8 cellular contexts compared by ENCODE assay signal in the genomic region with DNA sequence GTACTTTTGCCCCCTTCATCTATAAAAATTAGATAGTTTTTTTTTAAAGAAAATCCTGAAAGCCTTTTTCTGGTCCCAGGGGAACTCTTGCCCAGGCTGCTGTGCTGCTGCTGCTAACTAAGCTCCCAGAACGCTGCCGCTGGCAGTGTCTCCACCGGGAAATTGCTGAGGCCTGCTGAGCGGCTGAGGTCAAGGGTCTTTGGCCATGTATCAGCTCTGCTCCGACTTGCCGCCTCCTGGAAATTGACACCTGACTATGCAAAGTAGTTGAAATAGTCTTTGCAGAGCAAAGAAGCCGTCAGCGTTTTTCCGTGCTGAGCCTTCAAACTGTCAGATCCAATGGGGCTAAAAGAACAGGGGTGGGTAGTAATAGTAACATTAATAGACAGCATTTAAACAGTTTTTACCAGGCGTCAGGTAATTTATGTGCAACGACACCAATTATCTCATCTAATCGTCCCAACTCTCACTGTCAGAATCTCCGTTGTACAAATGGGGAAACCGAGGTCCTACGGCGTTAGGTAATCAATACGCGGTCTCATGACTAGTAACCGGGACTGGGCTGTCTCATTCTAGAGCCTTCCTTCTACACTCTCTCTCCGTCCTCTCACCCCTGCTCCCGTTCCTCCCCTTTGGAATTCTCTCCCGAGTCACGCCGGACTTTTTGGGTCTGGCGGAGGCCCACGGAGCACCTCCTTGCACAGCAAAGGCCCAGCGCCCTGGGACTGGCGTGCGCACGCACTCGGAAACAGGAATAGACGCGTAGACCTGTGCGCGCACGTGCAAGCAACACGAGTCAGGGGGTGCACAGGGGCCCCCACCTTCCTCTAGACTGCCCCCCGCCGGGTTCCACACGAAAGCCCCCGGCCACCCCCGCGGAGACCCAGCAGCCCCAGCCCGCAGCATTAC. TPM values are rescaled to one million over a fixed set of nuclear protein-coding genes. Genes with fewer than 3 reads are reported as not detected.
A peak's percentile ranks its signal among the peaks of the same experiment; 100 is the strongest.
DNase-seq lines count a peak whose midpoint lies in the region; ATAC-seq and TF ChIP-seq lines count a peak whose summit lies in the region.

No MANE protein-coding gene starts in this region.

- H3K79me2 ChIP-seq in hepatocyte: peaks cover 19% of the 10 kb centered on the region

- H2AFZ ChIP-seq in hepatocyte: peak overlapping the region; percentile 93

- H4K20me1 ChIP-seq in hepatocyte (ENCODE audit: insufficient read depth, poor library complexity, severe bottlenecking): no peaks in the 10 kb centered on the region

- no peaks in the 10 kb centered on the region for H3K9me3 ChIP-seq in hepatocyte (ENCODE audit: low read depth)

- DNase-seq in AG09309 (ENCODE audit: low read depth): no peak
- DNase-seq in RKO (ENCODE audit: low spot score): peak; percentile 55
- peak; percentile 64 for DNase-seq in hepatocyte (ENCODE audit: low spot score)
- peak; percentile 38 for DNase-seq in renal cortical epithelial cell (ENCODE audit: low read depth)
- DNase-seq in DMS79 (lab: John Stamatoyannopoulos, UW): no peak

- peak; percentile 62 for ATAC-seq in GM18867 (IDR thresholded peaks at IDR 0.05; ENCODE audit: unreplicated experiment)
- ATAC-seq in HG03095 (IDR thresholded peaks at IDR 0.05; ENCODE audit: unreplicated experiment): peak; percentile 59

- H3K4me1 ChIP-seq in hepatocyte (ENCODE audit: insufficient read depth): peaks cover 10% of the 10 kb centered on the region

- no peaks in the 10 kb centered on the region for H3K36me3 ChIP-seq in hepatocyte (replicated peaks; ENCODE audit: insufficient read depth, low read depth)

- TF ChIP-seq CTCF in AG09309 (IDR thresholded peaks at IDR 0.05; ENCODE audit: control insufficient read depth, insufficient read depth, low read depth, low read length, missing control alignments): no peak
- TF ChIP-seq CTCF in hepatocyte (IDR thresholded peaks at IDR 0.05; ENCODE audit: poor library complexity): no peak

- peak overlapping the region; percentile 88 for H3K4me2 ChIP-seq in hepatocyte

- no peaks in the 10 kb centered on the region for H3K9me2 ChIP-seq in hepatocyte (replicated peaks; ENCODE audit: insufficient read depth)

- H3K4me3 ChIP-seq in AG09309 (ENCODE audit: control insufficient read depth, low read depth, low read length) (peak overlapping the region; percentile 75), hepatocyte (peak overlapping the region; percentile 62)

- 6% methylated on average over 39 of the region's 44 CpGs for WGBS in hepatocyte (ENCODE audit: low lambda C conversion rate, missing lambda C conversion rate)

- no peaks in the 10 kb centered on the region for H3K27me3 ChIP-seq in hepatocyte

- H3K27ac ChIP-seq in angular gyrus (ENCODE audit: low read depth, low read length) (peak overlapping the region; percentile 91), hepatocyte (peak overlapping the region; percentile 78)

RNA-seq across cellular contexts. Expression of a gene that starts 0.6 kb away (rescaled TPM):
- total RNA-seq in hepatocyte (56.2 and 67.6 TPM in 2 replicates), renal cortical epithelial cell (6.3 and 19.3 TPM in 2 replicates)
- 65.5 and 70.3 TPM in 2 replicates for polyA plus RNA-seq in hepatocyte

RNA-seq across cellular contexts. Expression of a gene that starts 3.7 kb away (rescaled TPM):
- total RNA-seq in hepatocyte (not detected in 2 replicates), renal cortical epithelial cell (not detected in 2 replicates)
- not detected in 2 replicates for polyA plus RNA-seq in hepatocyte

Comparison
In these comparisons a context has a peak if more than half of its experiments do, and no peak if none do; other contexts are left out.
1. DNase-seq: peak in RKO (single experiment), hepatocyte (single experiment) and renal cortical epithelial cell (single experiment); none in AG09309 (single experiment) and DMS79 (single experiment).